Comparison of ENCODE assay signal across 10 cellular contexts in genomic region chr20:1811621-1812498, GRCh38.
DNase-seq lines count a peak whose midpoint lies in the region; ATAC-seq and TF ChIP-seq lines count a peak whose summit lies in the region.
"Had no signal": no experiment of that assay in that cellular context is flagged by ENCODE, and none has a peak within 500 bp of the region (broad histone marks: within the 10 kb centered on the region; RNA-seq: fewer than 3 reads in every experiment).

No MANE protein-coding gene starts in this region.

- peaks cover 73% of the 10 kb centered on the region for H3K4me1 Mint-ChIP-seq in CD14-positive monocyte

- peak overlapping the region; percentile 64 to 84 for H3K4me3 Mint-ChIP-seq in CD14-positive monocyte

- H3K36me3 Mint-ChIP-seq in CD14-positive monocyte: peaks cover 26 to 34% of the 10 kb centered on the region in 2 donors

- no peaks in the 10 kb centered on the region for H3K9me3 Mint-ChIP-seq in CD14-positive monocyte

- intact Hi-C loops in CD14-positive monocyte (cut with micrococcal nuclease): no loop called here
- intact Hi-C loops in sciatic nerve (cut with DNase I): no loop called here

- DNase-seq in CD14-positive monocyte (ENCODE audit: low spot score) (no peak), SW480 (ENCODE audit: low spot score) (peak; percentile 90), iris pigment epithelial cell (ENCODE audit: low read depth) (peak; percentile 15), sciatic nerve (ENCODE audit: low spot score) (no peak), ureter (ENCODE audit: low spot score) (no peak), NK-92 (lab: John Stamatoyannopoulos, UW; ENCODE audit: unreplicated experiment) (no peak), T1000 (lab: John Stamatoyannopoulos, UW) (no peak)
- DNase-seq: effector CD8-positive, alpha-beta T cell; T-helper 9 cell had no signal

- H3K27ac Mint-ChIP-seq in CD14-positive monocyte: peak overlapping the region; percentile 88 to 96 (median 93)

- peaks cover 3 to 7% (median 3%) of the 10 kb centered on the region in 3 donors for H3K27me3 Mint-ChIP-seq in CD14-positive monocyte (ENCODE audit: low read depth in 3 of 3)

- no peak for TF ChIP-seq CTCF in CD14-positive monocyte (IDR thresholded peaks at IDR 0.05)

- peak; percentile 57 for ATAC-seq in sciatic nerve
- no peak for ATAC-seq in GM21381 (IDR thresholded peaks at IDR 0.05; ENCODE audit: unreplicated experiment)

Comparison
In these comparisons a context has a peak if more than half of its experiments do, and no peak if none do; other contexts are left out.
1. DNase-seq: peak in SW480 (single experiment) and iris pigment epithelial cell (single experiment); none in CD14-positive monocyte (single experiment), sciatic nerve (single experiment), ureter (single experiment), NK-92 (single experiment) and T1000 (single experiment).